In the genomic region with DNA sequence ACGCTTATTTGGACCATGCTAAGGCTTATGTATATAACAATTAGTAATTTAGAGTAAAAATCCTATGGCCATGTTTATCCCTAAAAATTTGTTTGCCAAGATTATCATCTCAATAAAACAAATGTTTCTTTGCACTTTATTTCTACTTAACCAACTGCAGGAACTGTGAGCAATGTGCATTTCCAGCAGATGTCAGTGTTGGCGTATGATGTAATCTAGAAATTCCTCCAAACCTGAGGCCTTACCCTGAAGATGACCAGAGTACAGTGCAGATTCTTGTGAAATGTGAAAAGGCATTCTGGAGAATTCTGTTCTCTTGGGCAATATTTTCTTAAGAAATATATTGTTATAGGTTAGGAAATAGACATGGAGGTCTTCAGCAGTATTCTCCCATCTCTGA, we compare ENCODE assay signal across 8 cellular contexts.
DNase-seq lines count a peak whose midpoint lies in the region; ATAC-seq lines count a peak whose summit lies in the region.

No MANE protein-coding gene starts in this region.

- DNase-seq in AG08395 (ENCODE audit: low spot score) (peak; percentile 72), NOMO-1 (lab: John Stamatoyannopoulos, UW; ENCODE audit: unreplicated experiment in 2 of 2) (peak; percentile 63 to 86), dedifferentiated amniotic fluid mesenchymal stem cell (ENCODE audit: extremely low spot score) (peak; percentile 78), myocyte (ENCODE audit: low read depth) (peak; percentile 55)

- ATAC-seq in GM18498 (IDR thresholded peaks at IDR 0.05; ENCODE audit: unreplicated experiment) (peak; percentile 62), HG03045 (IDR thresholded peaks at IDR 0.05; ENCODE audit: unreplicated experiment) (peak; percentile 55), GM19467 (IDR thresholded peaks at IDR 0.05; ENCODE audit: unreplicated experiment) (no peak), HG02840 (IDR thresholded peaks at IDR 0.05; ENCODE audit: low FRiP score, unreplicated experiment) (no peak)

Comparison
In these comparisons a context has a peak if more than half of its experiments do, and no peak if none do; other contexts are left out.
1. ATAC-seq: peak in GM18498 (single experiment) and HG03045 (single experiment); none in GM19467 (single experiment) and HG02840 (single experiment).
2. Peak in every context shown above with its lines, with median percentiles within 50 percentile points of each other: DNase-seq.